Comparison of ENCODE assay signal across 20 cellular contexts in genomic region chr7:64533756-64534155, GRCh38.
"Had no signal": no experiment of that assay in that cellular context is flagged by ENCODE, and none has a peak within 500 bp of the region (broad histone marks: within the 10 kb centered on the region; RNA-seq: fewer than 3 reads in every experiment).

No MANE protein-coding gene starts in this region.

- H3K27me3 Mint-ChIP-seq: naive B cell had no signal

- H3K4me1 Mint-ChIP-seq: mesothelial cell of epicardium had no signal

- H3K9me3 ChIP-seq: gastrocnemius medialis had no signal

- H3K27ac Mint-ChIP-seq: mesothelial cell of epicardium, naive B cell had no signal

- ATAC-seq: gastrocnemius medialis, heart right ventricle, left cardiac atrium, left lung, left ventricle myocardium superior, lower lobe of right lung, mucosa of descending colon had no signal

- H3K27ac ChIP-seq: coronary artery, dorsolateral prefrontal cortex, esophagus muscularis mucosa, gastrocnemius medialis, heart right ventricle, left lung, lower lobe of right lung had no signal

- H3K4me3 Mint-ChIP-seq: mesothelial cell of epicardium, naive B cell had no signal

- DNase-seq: dermis blood vessel endothelial cell; dorsolateral prefrontal cortex; effector CD4-positive, alpha-beta T cell; effector memory CD4-positive, alpha-beta T cell; foreskin melanocyte; gastrocnemius medialis; glutamatergic neuron; head of caudate nucleus; heart right ventricle; hippocampal formation; left cardiac atrium; left lung; left ventricle myocardium superior; lower lobe of right lung; mesenchymal stem cell; mucosa of descending colon; naive B cell had no signal

- H3K27me3 ChIP-seq: dorsolateral prefrontal cortex, esophagus muscularis mucosa, gastrocnemius medialis, heart right ventricle, left lung had no signal

- H3K4me3 ChIP-seq: coronary artery, dorsolateral prefrontal cortex, esophagus muscularis mucosa, gastrocnemius medialis, heart right ventricle, left lung, lower lobe of right lung, mucosa of descending colon had no signal

- H3K4me1 ChIP-seq: esophagus muscularis mucosa, left lung, lower lobe of right lung had no signal
